In the genomic region with DNA sequence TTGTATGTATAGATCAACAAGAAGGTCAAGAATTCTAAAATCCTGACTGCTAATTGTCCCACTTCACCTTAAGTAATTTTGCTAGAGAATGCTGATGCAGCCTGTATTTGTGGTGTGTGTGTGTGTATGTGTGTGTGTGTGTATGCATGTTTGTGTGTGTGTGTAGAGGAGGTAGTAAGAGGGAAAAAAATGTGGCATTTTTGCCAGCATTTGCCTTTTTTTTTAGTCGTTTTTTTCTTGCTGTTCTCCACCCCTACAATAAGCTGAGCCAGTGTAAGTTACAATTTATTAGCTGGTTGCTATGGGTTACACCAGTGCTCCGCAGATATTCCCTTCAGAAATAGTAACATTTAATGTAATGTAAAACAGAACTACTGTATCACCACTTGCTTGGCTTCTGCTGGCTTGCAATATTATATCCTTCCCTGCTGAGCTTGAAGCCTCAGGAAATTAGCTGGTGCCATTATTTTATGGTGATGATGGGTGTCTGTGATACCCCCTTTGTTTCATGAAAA, we compare ENCODE assay signal across 28 cellular contexts. TPM values are rescaled to one million over a fixed set of nuclear protein-coding genes. Genes with fewer than 3 reads are reported as not detected.
DNase-seq lines count a peak whose midpoint lies in the region; TF ChIP-seq lines count a peak whose summit lies in the region.
"Had no signal": no experiment of that assay in that cellular context is flagged by ENCODE, and none has a peak within 500 bp of the region (broad histone marks: within the 10 kb centered on the region; RNA-seq: fewer than 3 reads in every experiment).

No MANE protein-coding gene starts in this region.

- H3K4me1 Mint-ChIP-seq in type B pancreatic cell (ENCODE audit: unreplicated experiment): peaks cover 47% of the 10 kb centered on the region
- no peaks in the 10 kb centered on the region for H3K4me1 Mint-ChIP-seq in activated T-cell treated with anti-CD3 and anti-CD28 coated beads, Interleukin-2, amount 50 U/mL, for 24 hours (ENCODE audit: low read depth)
- no peaks in the 10 kb centered on the region for H3K4me1 Mint-ChIP-seq in activated CD4-positive, alpha-beta T cell treated with anti-CD3 and anti-CD28 coated beads, Interleukin-2, amount 10 ng/mL, durations not matched to agents 7 days and 5 days
- H3K4me1 Mint-ChIP-seq: B cell; CD8-positive, alpha-beta memory T cell had no signal

- no peaks in the 10 kb centered on the region for H3K9me3 ChIP-seq in SK-N-MC (ENCODE audit: low read depth, low read length)
- H3K9me3 ChIP-seq: A549, body of pancreas, gastroesophageal sphincter, prostate gland, uterus had no signal

- CTCF ChIA-PET in activated CD4-positive, alpha-beta T cell treated with anti-CD3 and anti-CD28 coated beads, Interleukin-2, amount 10 ng/mL, durations not matched to agents 7 days and 5 days (lab: Charles Lee): interaction anchor here (0.6 kb wide), 1 partner anchor 182 kb away, joined by 3 read pairs; no protein-coding TSS in a partner anchor

- no peaks in the 10 kb centered on the region for H3K9me3 Mint-ChIP-seq in type B pancreatic cell
- H3K9me3 Mint-ChIP-seq in activated T-cell treated with anti-CD3 and anti-CD28 coated beads, Interleukin-2, amount 50 U/mL, for 24 hours: no peaks in the 10 kb centered on the region
- no peaks in the 10 kb centered on the region for H3K9me3 Mint-ChIP-seq in activated CD4-positive, alpha-beta T cell treated with anti-CD3 and anti-CD28 coated beads, Interleukin-2, amount 10 ng/mL, durations not matched to agents 7 days and 5 days
- H3K9me3 Mint-ChIP-seq: CD8-positive, alpha-beta memory T cell had no signal

- H3K4me3 ChIP-seq in SK-N-MC: peak overlapping the region; percentile 65
- H3K4me3 ChIP-seq: A549, body of pancreas, gastroesophageal sphincter, prostate gland, uterus had no signal

- no peak overlapping the region for H3K9ac ChIP-seq in SK-N-MC (ENCODE audit: insufficient read length)

- no peaks in the 10 kb centered on the region for H3K36me3 ChIP-seq in SK-N-MC (ENCODE audit: insufficient read depth, low read length)
- H3K36me3 ChIP-seq: gastroesophageal sphincter, prostate gland, uterus had no signal

- DNase-seq in NCI-H2171 treated with DMSO at 0.1 percent for 48 hours (lab: John Stamatoyannopoulos, UW) (peak; percentile 55), NCI-H2171 (lab: John Stamatoyannopoulos, UW) (no peak), SK-N-MC (ENCODE audit: low read depth, low spot score) (peak; percentile 97), fibroblast of gingiva (ENCODE audit: low read depth) (peak; percentile 13), type B pancreatic cell (ENCODE audit: extremely low spot score, unreplicated experiment) (no peak), GM03348 (ENCODE audit: low spot score) (no peak)
- DNase-seq in activated T-cell treated with anti-CD3 and anti-CD28 coated beads, Interleukin-2, amount 50 U/mL, for 24 hours: no peak
- DNase-seq in activated CD4-positive, alpha-beta T cell treated with anti-CD3 and anti-CD28 coated beads, Interleukin-2, amount 10 ng/mL, durations not matched to agents 7 days and 5 days: no peak
- DNase-seq: activated CD4-positive, alpha-beta T cell treated with anti-CD3 and anti-CD28 coated beads for 48 hours; activated naive CD4-positive, alpha-beta T cell; activated T-cell treated with anti-CD3 and anti-CD28 coated beads, Interleukin-2, amount 50 U/mL, for 48 hours; body of pancreas; CD8-positive, alpha-beta memory T cell; effector memory CD4-positive, alpha-beta T cell; hippocampal formation; IMR-90; left cardiac atrium; NCI-H2029; NK-92 treated with Interleukin-12 subunit alpha and Interleukin-12 subunit beta, amount 100 ng/mL, for 24 hours; PC-3; stimulated activated CD4-positive, alpha-beta T cell treated with anti-CD3 and anti-CD28 coated beads, Interleukin-15, amount 100 ng/mL, for 24 hours; stimulated activated naive CD4-positive, alpha-beta T cell; uterus had no signal

- peak overlapping the region; percentile 94 for H3K27ac ChIP-seq in SK-N-MC
- H3K27ac ChIP-seq: A549, body of pancreas, gastroesophageal sphincter, prostate gland, uterus, VCaP had no signal

- H3K27ac Mint-ChIP-seq in type B pancreatic cell: peak overlapping the region; percentile 40
- H3K27ac Mint-ChIP-seq in activated T-cell treated with anti-CD3 and anti-CD28 coated beads, Interleukin-2, amount 50 U/mL, for 24 hours: no peak overlapping the region
- H3K27ac Mint-ChIP-seq in activated CD4-positive, alpha-beta T cell treated with anti-CD3 and anti-CD28 coated beads, Interleukin-2, amount 10 ng/mL, durations not matched to agents 7 days and 5 days: no peak overlapping the region
- H3K27ac Mint-ChIP-seq: B cell had no signal

- peak overlapping the region; percentile 5 for H3K4me3 Mint-ChIP-seq in type B pancreatic cell
- H3K4me3 Mint-ChIP-seq in activated T-cell treated with anti-CD3 and anti-CD28 coated beads, Interleukin-2, amount 50 U/mL, for 24 hours: no peak overlapping the region
- no peak overlapping the region for H3K4me3 Mint-ChIP-seq in activated CD4-positive, alpha-beta T cell treated with anti-CD3 and anti-CD28 coated beads, Interleukin-2, amount 10 ng/mL, durations not matched to agents 7 days and 5 days
- H3K4me3 Mint-ChIP-seq: B cell; CD8-positive, alpha-beta memory T cell had no signal

- TF ChIP-seq CTCF in type B pancreatic cell (conservative IDR thresholded peaks at IDR 0.05): no peak

- POLR2A ChIA-PET in activated CD4-positive, alpha-beta T cell treated with anti-CD3 and anti-CD28 coated beads, Interleukin-2, amount 10 ng/mL, durations not matched to agents 7 days and 5 days (lab: Charles Lee): no interaction called here

- no peaks in the 10 kb centered on the region for H3K36me3 Mint-ChIP-seq in type B pancreatic cell
- H3K36me3 Mint-ChIP-seq in activated T-cell treated with anti-CD3 and anti-CD28 coated beads, Interleukin-2, amount 50 U/mL, for 24 hours (ENCODE audit: low read depth): no peaks in the 10 kb centered on the region
- no peaks in the 10 kb centered on the region for H3K36me3 Mint-ChIP-seq in activated CD4-positive, alpha-beta T cell treated with anti-CD3 and anti-CD28 coated beads, Interleukin-2, amount 10 ng/mL, durations not matched to agents 7 days and 5 days (ENCODE audit: low read depth)

- H3K27me3 Mint-ChIP-seq in type B pancreatic cell: no peaks in the 10 kb centered on the region
- no peaks in the 10 kb centered on the region for H3K27me3 Mint-ChIP-seq in activated T-cell treated with anti-CD3 and anti-CD28 coated beads, Interleukin-2, amount 50 U/mL, for 24 hours
- H3K27me3 Mint-ChIP-seq in activated CD4-positive, alpha-beta T cell treated with anti-CD3 and anti-CD28 coated beads, Interleukin-2, amount 10 ng/mL, durations not matched to agents 7 days and 5 days: no peaks in the 10 kb centered on the region

RNA-seq across cellular contexts. Expression of gene IGSF3, which starts 23.3 kb away (rescaled TPM):
- 42.9 and 48.4 TPM in 2 replicates for total RNA-seq in type B pancreatic cell (ENCODE audit: low replicate concordance)
- total RNA-seq in activated CD4-positive, alpha-beta T cell treated with anti-CD3 and anti-CD28 coated beads, Interleukin-2, amount 10 ng/mL, durations not matched to agents 7 days and 5 days: under 1 TPM; 0.35 to 0.77 TPM

Comparison
In these comparisons a context has a peak if more than half of its experiments do, and no peak if none do; other contexts are left out.
1. DNase-seq: peak in NCI-H2171 treated with DMSO at 0.1 percent for 48 hours (single experiment), SK-N-MC (single experiment) and fibroblast of gingiva (single experiment); none in NCI-H2171 (single experiment), type B pancreatic cell (single experiment), activated T-cell treated with anti-CD3 and anti-CD28 coated beads, Interleukin-2, amount 50 U/mL, for 24 hours (single experiment), activated CD4-positive, alpha-beta T cell treated with anti-CD3 and anti-CD28 coated beads, Interleukin-2, amount 10 ng/mL, durations not matched to agents 7 days and 5 days (single experiment) and GM03348 (single experiment).
2. RNA of gene IGSF3, which starts 23.3 kb away (total RNA-seq): 42.9 to 48.4 TPM in type B pancreatic cell; 0.35 to 0.77 TPM in activated CD4-positive, alpha-beta T cell treated with anti-CD3 and anti-CD28 coated beads, Interleukin-2, amount 10 ng/mL, durations not matched to agents 7 days and 5 days; every median in the first group is over 10 times any median in the second.